1 cellular context compared by ENCODE assay signal in genomic region chr13:66074018-66074615, GRCh38.
TF ChIP-seq lines count a peak whose summit lies in the region.

No MANE protein-coding gene starts in this region.

TF ChIP-seq in GM23338, 12 proteins besides CTCF, POLR2A, EP300 and RAD21 (continued from another document):
- TF ChIP-seq ZNF462 (CRISPR knock-in tag; IDR thresholded peaks at IDR 0.05) (no peak), ZNF331 (CRISPR knock-in tag; IDR thresholded peaks at IDR 0.05; ENCODE audit: low read depth) (no peak), NANOG (IDR thresholded peaks at IDR 0.05; ENCODE audit: borderline replicate concordance) (no peak), STAT1 (IDR thresholded peaks at IDR 0.05; ENCODE audit: unreplicated experiment) (no peak), EZH2 (IDR thresholded peaks at IDR 0.05; ENCODE audit: low read depth, unreplicated experiment) (no peak), POLR2AphosphoS5 (IDR thresholded peaks at IDR 0.05; ENCODE audit: low read depth) (no peak), CREB1 (CRISPR knock-in tag; IDR thresholded peaks at IDR 0.05; ENCODE audit: low read depth) (no peak)
